ENCODE assay signal across 1 cellular context in the genomic region with DNA sequence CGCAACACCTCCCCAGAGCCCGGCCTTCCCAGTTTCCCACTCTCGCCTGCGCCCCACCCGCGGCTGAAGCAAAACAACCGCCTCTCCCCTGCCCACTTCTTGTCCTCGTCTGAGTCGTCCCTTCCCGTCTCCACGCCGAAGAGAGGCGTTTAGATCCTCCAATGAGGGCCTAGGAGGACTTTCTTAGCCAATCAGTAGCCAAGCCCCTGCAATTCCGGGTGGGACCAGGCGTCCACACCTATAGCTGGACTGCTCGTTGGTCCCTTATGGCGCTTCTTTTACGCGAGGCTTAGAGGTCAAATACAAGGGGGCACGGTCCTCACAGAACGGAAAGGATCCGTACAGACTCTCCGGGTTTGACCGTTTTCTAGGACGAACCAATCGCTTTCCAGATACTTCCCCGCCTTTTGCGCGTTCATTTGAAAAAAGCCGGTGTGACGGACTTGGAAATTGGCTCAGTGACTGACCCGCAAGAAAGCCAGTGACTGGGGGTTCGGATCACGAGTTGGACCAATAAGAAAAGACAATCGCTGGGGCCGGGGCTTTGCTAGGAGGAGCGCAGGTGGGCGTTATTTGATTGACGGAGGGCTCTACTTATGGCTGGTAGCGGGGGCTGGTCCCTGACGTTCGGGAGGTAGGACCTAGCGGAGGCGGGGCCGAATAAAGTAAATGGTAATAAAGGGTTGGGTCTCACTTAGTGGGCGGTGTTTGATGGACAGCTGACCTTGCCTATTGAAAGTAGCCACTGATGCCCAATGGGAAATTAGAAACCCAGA.
TF ChIP-seq lines count a peak whose summit lies in the region.

No MANE protein-coding gene starts in this region.

TF ChIP-seq in HepG2, 621 proteins besides CTCF, POLR2A, EP300 and RAD21 (continued from another document and continues in another):
- TF ChIP-seq, protein P1, sequence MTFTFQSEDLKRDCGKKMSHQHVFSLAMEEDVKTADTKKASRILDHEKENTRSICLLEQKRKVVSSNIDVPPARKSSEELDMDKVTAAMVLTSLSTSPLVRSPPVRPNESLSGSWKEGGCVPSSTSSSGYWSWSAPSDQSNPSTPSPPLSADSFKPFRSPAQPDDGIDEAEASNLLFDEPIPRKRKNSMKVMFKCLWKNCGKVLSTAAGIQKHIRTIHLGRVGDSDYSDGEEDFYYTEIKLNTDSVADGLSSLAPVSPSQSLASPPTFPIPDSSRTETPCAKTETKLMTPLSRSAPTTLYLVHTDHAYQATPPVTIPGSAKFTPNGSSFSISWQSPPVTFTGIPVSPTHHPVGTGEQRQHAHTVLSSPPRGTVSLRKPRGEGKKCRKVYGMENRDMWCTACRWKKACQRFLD (CRISPR knock-in tag; IDR thresholded peaks at IDR 0.05; ENCODE audit: borderline replicate concordance) = 0 out of 2 replicates have a peak, but pooled peaks have one; percentile 70
- TF ChIP-seq, protein P2, sequence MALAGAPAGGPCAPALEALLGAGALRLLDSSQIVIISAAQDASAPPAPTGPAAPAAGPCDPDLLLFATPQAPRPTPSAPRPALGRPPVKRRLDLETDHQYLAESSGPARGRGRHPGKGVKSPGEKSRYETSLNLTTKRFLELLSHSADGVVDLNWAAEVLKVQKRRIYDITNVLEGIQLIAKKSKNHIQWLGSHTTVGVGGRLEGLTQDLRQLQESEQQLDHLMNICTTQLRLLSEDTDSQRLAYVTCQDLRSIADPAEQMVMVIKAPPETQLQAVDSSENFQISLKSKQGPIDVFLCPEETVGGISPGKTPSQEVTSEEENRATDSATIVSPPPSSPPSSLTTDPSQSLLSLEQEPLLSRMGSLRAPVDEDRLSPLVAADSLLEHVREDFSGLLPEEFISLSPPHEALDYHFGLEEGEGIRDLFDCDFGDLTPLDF (CRISPR knock-in tag; IDR thresholded peaks at IDR 0.05) = 0 out of 2 replicates have a peak, but pooled peaks have one; percentile 50
- no peak for TF ChIP-seq PAF1 (CRISPR knock-in tag; IDR thresholded peaks at IDR 0.05)
- TF ChIP-seq RNF2 (conservative IDR thresholded peaks at IDR 0.05; ENCODE audit: low read depth) = peak; percentile 94
- peak; percentile 64; the same call in 1 of the 2 replicates for TF ChIP-seq FOXJ3 (CRISPR knock-in tag; IDR thresholded peaks at IDR 0.05; ENCODE audit: borderline replicate concordance)
- no peak for TF ChIP-seq ZNF282 (IDR thresholded peaks at IDR 0.05; ENCODE audit: partially characterized antibody)
- peak; percentile 43 for TF ChIP-seq POLR2AphosphoS5 (IDR thresholded peaks at IDR 0.05; ENCODE audit: low read depth, low read length)
- TF ChIP-seq, protein P3, sequence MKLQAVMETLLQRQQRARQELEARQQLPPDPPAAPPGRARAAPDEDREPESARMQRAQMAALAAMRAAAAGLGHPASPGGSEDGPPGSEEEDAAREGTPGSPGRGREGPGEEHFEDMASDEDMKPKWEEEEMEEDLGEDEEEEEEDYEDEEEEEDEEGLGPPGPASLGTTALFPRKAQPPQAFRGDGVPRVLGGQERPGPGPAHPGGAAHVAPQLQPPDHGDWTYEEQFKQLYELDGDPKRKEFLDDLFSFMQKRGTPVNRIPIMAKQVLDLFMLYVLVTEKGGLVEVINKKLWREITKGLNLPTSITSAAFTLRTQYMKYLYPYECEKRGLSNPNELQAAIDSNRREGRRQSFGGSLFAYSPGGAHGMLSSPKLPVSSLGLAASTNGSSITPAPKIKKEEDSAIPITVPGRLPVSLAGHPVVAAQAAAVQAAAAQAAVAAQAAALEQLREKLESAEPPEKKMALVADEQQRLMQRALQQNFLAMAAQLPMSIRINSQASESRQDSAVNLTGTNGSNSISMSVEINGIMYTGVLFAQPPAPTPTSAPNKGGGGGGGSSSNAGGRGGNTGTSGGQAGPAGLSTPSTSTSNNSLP (IDR thresholded peaks at IDR 0.05; ENCODE audit: low read depth, low read length) = peak; percentile 57
- TF ChIP-seq ATM (IDR thresholded peaks at IDR 0.05; ENCODE audit: borderline replicate concordance) = no peak
- peak; percentile 43; the same call in 1 of the 2 replicates for TF ChIP-seq ZNF768 (CRISPR knock-in tag; IDR thresholded peaks at IDR 0.05)
- TF ChIP-seq, protein P4, sequence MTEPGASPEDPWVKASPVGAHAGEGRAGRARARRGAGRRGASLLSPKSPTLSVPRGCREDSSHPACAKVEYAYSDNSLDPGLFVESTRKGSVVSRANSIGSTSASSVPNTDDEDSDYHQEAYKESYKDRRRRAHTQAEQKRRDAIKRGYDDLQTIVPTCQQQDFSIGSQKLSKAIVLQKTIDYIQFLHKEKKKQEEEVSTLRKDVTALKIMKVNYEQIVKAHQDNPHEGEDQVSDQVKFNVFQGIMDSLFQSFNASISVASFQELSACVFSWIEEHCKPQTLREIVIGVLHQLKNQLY (CRISPR knock-in tag; IDR thresholded peaks at IDR 0.05) = 0 out of 2 replicates have a peak, but pooled peaks have one; percentile 28
- TF ChIP-seq, protein P5, sequence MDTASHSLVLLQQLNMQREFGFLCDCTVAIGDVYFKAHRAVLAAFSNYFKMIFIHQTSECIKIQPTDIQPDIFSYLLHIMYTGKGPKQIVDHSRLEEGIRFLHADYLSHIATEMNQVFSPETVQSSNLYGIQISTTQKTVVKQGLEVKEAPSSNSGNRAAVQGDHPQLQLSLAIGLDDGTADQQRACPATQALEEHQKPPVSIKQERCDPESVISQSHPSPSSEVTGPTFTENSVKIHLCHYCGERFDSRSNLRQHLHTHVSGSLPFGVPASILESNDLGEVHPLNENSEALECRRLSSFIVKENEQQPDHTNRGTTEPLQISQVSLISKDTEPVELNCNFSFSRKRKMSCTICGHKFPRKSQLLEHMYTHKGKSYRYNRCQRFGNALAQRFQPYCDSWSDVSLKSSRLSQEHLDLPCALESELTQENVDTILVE (CRISPR knock-in tag; IDR thresholded peaks at IDR 0.05) = peak; percentile 74; the same call in 1 of the 2 replicates
- no peak for TF ChIP-seq U2AF1 (optimal IDR thresholded peaks at IDR 0.05; ENCODE audit: low read depth, low read length)
- peak; percentile 80 for TF ChIP-seq MAZ (IDR thresholded peaks at IDR 0.05; ENCODE audit: borderline replicate concordance, low read depth, low read length)
- TF ChIP-seq MAZ (CRISPR knock-in tag; IDR thresholded peaks at IDR 0.05; ENCODE audit: low read depth) = peak; percentile 67; the same call in 1 of the 2 replicates
- TF ChIP-seq, protein P6, sequence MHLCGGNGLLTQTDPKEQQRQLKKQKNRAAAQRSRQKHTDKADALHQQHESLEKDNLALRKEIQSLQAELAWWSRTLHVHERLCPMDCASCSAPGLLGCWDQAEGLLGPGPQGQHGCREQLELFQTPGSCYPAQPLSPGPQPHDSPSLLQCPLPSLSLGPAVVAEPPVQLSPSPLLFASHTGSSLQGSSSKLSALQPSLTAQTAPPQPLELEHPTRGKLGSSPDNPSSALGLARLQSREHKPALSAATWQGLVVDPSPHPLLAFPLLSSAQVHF (CRISPR knock-in tag; IDR thresholded peaks at IDR 0.05) = no peak
- TF ChIP-seq, protein P7, sequence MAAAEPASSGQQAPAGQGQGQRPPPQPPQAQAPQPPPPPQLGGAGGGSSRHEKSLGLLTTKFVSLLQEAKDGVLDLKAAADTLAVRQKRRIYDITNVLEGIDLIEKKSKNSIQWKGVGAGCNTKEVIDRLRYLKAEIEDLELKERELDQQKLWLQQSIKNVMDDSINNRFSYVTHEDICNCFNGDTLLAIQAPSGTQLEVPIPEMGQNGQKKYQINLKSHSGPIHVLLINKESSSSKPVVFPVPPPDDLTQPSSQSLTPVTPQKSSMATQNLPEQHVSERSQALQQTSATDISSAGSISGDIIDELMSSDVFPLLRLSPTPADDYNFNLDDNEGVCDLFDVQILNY (CRISPR knock-in tag; conservative IDR thresholded peaks at IDR 0.05) = no peak
- TF ChIP-seq ZNF792 (CRISPR knock-in tag; IDR thresholded peaks at IDR 0.05) = no peak; the same call in 1 of the 2 replicates
- no peak for TF ChIP-seq ZNF468 (CRISPR knock-in tag; IDR thresholded peaks at IDR 0.05)
- peak; percentile 88 for TF ChIP-seq SP2 (CRISPR knock-in tag; IDR thresholded peaks at IDR 0.05)
- TF ChIP-seq CHD2 (IDR thresholded peaks at IDR 0.05; ENCODE audit: low read depth, low read length) = peak; percentile 66
- no peak; the same call in none of the 2 replicates for TF ChIP-seq ISL2 (CRISPR knock-in tag; IDR thresholded peaks at IDR 0.05)
- 0 out of 2 replicates have a peak, but pooled peaks have one; percentile 29 for TF ChIP-seq ZNF879 (CRISPR knock-in tag; IDR thresholded peaks at IDR 0.05)
- TF ChIP-seq, protein P8, sequence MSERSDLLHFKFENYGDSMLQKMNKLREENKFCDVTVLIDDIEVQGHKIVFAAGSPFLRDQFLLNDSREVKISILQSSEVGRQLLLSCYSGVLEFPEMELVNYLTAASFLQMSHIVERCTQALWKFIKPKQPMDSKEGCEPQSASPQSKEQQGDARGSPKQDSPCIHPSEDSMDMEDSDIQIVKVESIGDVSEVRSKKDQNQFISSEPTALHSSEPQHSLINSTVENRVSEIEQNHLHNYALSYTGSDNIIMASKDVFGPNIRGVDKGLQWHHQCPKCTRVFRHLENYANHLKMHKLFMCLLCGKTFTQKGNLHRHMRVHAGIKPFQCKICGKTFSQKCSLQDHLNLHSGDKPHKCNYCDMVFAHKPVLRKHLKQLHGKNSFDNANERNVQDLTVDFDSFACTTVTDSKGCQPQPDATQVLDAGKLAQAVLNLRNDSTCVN (CRISPR knock-in tag; IDR thresholded peaks at IDR 0.05; ENCODE audit: borderline replicate concordance) = peak; percentile 67
- TF ChIP-seq ZFY (CRISPR knock-in tag; IDR thresholded peaks at IDR 0.05) = peak; percentile 71
- no peak for TF ChIP-seq TBP (CRISPR knock-in tag; IDR thresholded peaks at IDR 0.05)
- no peak for TF ChIP-seq ZNF713 (CRISPR knock-in tag; IDR thresholded peaks at IDR 0.05)
- no peak; the same call in 1 of the 2 replicates for TF ChIP-seq ZIK1 (CRISPR knock-in tag; IDR thresholded peaks at IDR 0.05; ENCODE audit: borderline replicate concordance, low read depth)
- TF ChIP-seq, protein P9, sequence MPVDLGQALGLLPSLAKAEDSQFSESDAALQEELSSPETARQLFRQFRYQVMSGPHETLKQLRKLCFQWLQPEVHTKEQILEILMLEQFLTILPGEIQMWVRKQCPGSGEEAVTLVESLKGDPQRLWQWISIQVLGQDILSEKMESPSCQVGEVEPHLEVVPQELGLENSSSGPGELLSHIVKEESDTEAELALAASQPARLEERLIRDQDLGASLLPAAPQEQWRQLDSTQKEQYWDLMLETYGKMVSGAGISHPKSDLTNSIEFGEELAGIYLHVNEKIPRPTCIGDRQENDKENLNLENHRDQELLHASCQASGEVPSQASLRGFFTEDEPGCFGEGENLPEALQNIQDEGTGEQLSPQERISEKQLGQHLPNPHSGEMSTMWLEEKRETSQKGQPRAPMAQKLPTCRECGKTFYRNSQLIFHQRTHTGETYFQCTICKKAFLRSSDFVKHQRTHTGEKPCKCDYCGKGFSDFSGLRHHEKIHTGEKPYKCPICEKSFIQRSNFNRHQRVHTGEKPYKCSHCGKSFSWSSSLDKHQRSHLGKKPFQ (CRISPR knock-in tag; IDR thresholded peaks at IDR 0.05; ENCODE audit: insufficient replicate concordance) = no peak
- TF ChIP-seq, protein P10, sequence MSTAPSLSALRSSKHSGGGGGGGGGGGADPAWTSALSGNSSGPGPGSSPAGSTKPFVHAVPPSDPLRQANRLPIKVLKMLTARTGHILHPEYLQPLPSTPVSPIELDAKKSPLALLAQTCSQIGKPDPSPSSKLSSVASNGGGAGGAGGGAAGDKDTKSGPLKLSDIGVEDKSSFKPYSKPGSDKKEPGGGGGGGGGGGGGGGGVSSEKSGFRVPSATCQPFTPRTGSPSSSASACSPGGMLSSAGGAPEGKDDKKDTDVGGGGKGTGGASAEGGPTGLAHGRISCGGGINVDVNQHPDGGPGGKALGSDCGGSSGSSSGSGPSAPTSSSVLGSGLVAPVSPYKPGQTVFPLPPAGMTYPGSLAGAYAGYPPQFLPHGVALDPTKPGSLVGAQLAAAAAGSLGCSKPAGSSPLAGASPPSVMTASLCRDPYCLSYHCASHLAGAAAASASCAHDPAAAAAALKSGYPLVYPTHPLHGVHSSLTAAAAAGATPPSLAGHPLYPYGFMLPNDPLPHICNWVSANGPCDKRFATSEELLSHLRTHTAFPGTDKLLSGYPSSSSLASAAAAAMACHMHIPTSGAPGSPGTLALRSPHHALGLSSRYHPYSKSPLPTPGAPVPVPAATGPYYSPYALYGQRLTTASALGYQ (CRISPR knock-in tag; IDR thresholded peaks at IDR 0.05) = no peak; the same call in none of the 2 replicates
- TF ChIP-seq HOXA3 (CRISPR knock-in tag; IDR thresholded peaks at IDR 0.05) = peak; percentile 61
- TF ChIP-seq MED1 (CRISPR knock-in tag; IDR thresholded peaks at IDR 0.05) = peak; percentile 44
- peak; percentile 89 for TF ChIP-seq ATF7-NPFF (CRISPR knock-in tag; IDR thresholded peaks at IDR 0.05; ENCODE audit: low read depth)
- peak; percentile 82 for TF ChIP-seq PHF20 (CRISPR knock-in tag; IDR thresholded peaks at IDR 0.05)
- TF ChIP-seq ZNF232 (CRISPR knock-in tag; IDR thresholded peaks at IDR 0.05; ENCODE audit: borderline replicate concordance) = peak; percentile 4; the same call in 1 of the 2 replicates
- TF ChIP-seq GABPB1 (CRISPR knock-in tag; IDR thresholded peaks at IDR 0.05) = peak; percentile 75
- TF ChIP-seq MIER2 (CRISPR knock-in tag; IDR thresholded peaks at IDR 0.05) = no peak
- TF ChIP-seq SMAD3 (CRISPR knock-in tag; IDR thresholded peaks at IDR 0.05) = peak; percentile 64; the same call in 1 of the 2 replicates
- no peak for TF ChIP-seq SRSF1 (optimal IDR thresholded peaks at IDR 0.05; ENCODE audit: low read depth, low read length)
- peak; percentile 54; the same call in 1 of the 2 replicates for TF ChIP-seq GFI1 (CRISPR knock-in tag; IDR thresholded peaks at IDR 0.05; ENCODE audit: borderline replicate concordance)
- TF ChIP-seq ATF7 (IDR thresholded peaks at IDR 0.05) = peak; percentile 79
- TF ChIP-seq ATF7 (CRISPR knock-in tag; IDR thresholded peaks at IDR 0.05) = peak; percentile 71
- TF ChIP-seq FOXK2 (IDR thresholded peaks at IDR 0.05) = peak; percentile 82; the same call in 1 of the 2 replicates
- TF ChIP-seq JUND (CRISPR knock-in tag; IDR thresholded peaks at IDR 0.05) = no peak
- TF ChIP-seq, protein P11, sequence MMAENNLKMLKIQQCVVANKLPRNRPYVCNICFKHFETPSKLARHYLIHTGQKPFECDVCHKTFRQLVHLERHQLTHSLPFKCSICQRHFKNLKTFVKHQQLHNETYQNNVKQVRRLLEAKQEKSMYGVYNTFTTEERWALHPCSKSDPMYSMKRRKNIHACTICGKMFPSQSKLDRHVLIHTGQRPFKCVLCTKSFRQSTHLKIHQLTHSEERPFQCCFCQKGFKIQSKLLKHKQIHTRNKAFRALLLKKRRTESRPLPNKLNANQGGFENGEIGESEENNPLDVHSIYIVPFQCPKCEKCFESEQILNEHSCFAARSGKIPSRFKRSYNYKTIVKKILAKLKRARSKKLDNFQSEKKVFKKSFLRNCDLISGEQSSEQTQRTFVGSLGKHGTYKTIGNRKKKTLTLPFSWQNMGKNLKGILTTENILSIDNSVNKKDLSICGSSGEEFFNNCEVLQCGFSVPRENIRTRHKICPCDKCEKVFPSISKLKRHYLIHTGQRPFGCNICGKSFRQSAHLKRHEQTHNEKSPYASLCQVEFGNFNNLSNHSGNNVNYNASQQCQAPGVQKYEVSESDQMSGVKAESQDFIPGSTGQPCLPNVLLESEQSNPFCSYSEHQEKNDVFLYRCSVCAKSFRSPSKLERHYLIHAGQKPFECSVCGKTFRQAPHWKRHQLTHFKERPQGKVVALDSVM (CRISPR knock-in tag; IDR thresholded peaks at IDR 0.05) = peak; percentile 20; the same call in 1 of the 2 replicates
- TF ChIP-seq ZNF703 (CRISPR knock-in tag; IDR thresholded peaks at IDR 0.05; ENCODE audit: borderline replicate concordance) = no peak
- TF ChIP-seq SMARCE1 (IDR thresholded peaks at IDR 0.05; ENCODE audit: borderline replicate concordance) = no peak
- TF ChIP-seq ZNF619 (CRISPR knock-in tag; IDR thresholded peaks at IDR 0.05) = peak; percentile 88
- 0 out of 2 replicates have a peak, but pooled peaks have one; percentile 42 for TF ChIP-seq SNAPC2 (CRISPR knock-in tag; IDR thresholded peaks at IDR 0.05)
- no peak for TF ChIP-seq AGO2 (optimal IDR thresholded peaks at IDR 0.05; ENCODE audit: low read depth, low read length)
- TF ChIP-seq KLF15 (CRISPR knock-in tag; IDR thresholded peaks at IDR 0.05; ENCODE audit: borderline replicate concordance) = peak; percentile 27; the same call in 1 of the 2 replicates
